In the genomic region with DNA sequence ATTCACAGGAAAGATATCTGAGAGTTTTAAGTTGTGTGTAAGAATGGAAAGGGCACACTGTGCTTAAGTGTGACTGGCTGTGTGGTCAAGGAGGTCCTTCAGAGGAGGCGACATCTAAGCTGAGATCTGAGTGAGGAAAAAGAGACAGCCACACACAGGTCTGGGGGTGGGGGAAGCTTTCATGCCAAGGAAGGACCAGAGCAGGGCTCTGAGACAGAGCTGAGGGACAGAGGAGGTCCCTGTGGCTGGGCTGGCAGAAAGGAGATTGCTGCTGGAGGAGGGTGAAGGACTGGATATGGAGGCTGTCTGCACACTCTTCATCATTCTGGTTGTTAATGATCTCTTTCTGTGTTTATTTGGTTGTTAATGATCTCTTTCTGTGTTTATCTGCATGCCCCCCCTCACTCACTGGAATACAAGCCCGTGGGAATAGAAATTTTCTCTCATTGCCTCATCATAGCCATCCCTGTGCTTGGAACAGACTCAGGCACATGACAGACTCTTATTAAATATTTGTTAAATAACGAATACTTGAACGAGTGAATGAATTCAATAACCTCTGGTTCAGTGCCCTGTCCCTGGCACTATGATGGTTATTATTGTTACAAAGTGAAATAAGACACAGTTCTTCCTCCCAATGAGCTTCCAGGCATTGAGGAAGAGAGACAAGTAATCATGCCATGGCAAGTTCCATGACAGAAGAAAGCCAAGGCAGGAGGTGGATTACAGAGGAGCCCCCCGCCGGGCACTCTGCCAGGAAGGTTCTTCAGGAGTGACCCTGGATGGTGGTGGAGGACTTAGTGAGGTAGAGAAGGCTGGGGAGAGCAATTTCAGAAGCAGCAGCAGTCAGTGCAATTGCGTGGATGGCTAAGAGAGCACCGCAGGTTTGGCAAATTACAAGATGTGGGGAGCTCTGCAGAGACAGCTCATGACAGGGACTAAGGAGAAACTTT, we compare ENCODE assay signal across 31 cellular contexts.
"Had no signal": no experiment of that assay in that cellular context is flagged by ENCODE, and none has a peak within 500 bp of the region (broad histone marks: within the 10 kb centered on the region; RNA-seq: fewer than 3 reads in every experiment).

No MANE protein-coding gene starts in this region.

- H3K9me3 Mint-ChIP-seq: activated CD4-positive, alpha-beta memory T cell treated with anti-CD3 and anti-CD28 coated beads for 36 hours; activated T-cell treated with anti-CD3 and anti-CD28 coated beads, Interleukin-2, amount 50 U/mL, for 24 hours; stimulated activated effector memory CD8-positive, alpha-beta T cell treated with anti-CD3 and anti-CD28 coated beads, Interleukin-12 subunit alpha, Interleukin-12 subunit beta, amount 100 ng/mL, for 72 hours had no signal

- H3K9me3 ChIP-seq: adrenal gland, body of pancreas, colonic mucosa, lower lobe of right lung, neutrophil, pancreas, prostate gland, sigmoid colon, thyroid gland, upper lobe of right lung had no signal

- H3K4me1 ChIP-seq: adrenal gland, body of pancreas, colonic mucosa, lower lobe of right lung, pancreas, prostate gland, sigmoid colon, stomach, thyroid gland, upper lobe of right lung had no signal

- H3K36me3 ChIP-seq: adrenal gland, colonic mucosa, heart right ventricle, lower lobe of right lung, neutrophil, pancreas, prostate gland, sigmoid colon, stomach, thyroid gland, upper lobe of right lung had no signal

- H3K4me3 Mint-ChIP-seq: activated CD4-positive, alpha-beta memory T cell treated with anti-CD3 and anti-CD28 coated beads for 36 hours; activated T-cell treated with anti-CD3 and anti-CD28 coated beads, Interleukin-2, amount 50 U/mL, for 24 hours; naive thymus-derived CD8-positive, alpha-beta T cell; stimulated activated effector memory CD8-positive, alpha-beta T cell treated with anti-CD3 and anti-CD28 coated beads, Interleukin-12 subunit alpha, Interleukin-12 subunit beta, amount 100 ng/mL, for 72 hours had no signal

- ATAC-seq: body of pancreas; heart right ventricle; left lobe of liver; lower lobe of right lung; naive thymus-derived CD8-positive, alpha-beta T cell; stimulated activated effector memory CD8-positive, alpha-beta T cell treated with anti-CD3 and anti-CD28 coated beads, Interleukin-12 subunit alpha, Interleukin-12 subunit beta, amount 100 ng/mL, for 72 hours; upper lobe of right lung had no signal

- H3K27ac Mint-ChIP-seq: activated CD4-positive, alpha-beta memory T cell treated with anti-CD3 and anti-CD28 coated beads for 36 hours; activated T-cell treated with anti-CD3 and anti-CD28 coated beads, Interleukin-2, amount 50 U/mL, for 24 hours; stimulated activated effector memory CD8-positive, alpha-beta T cell treated with anti-CD3 and anti-CD28 coated beads, Interleukin-12 subunit alpha, Interleukin-12 subunit beta, amount 100 ng/mL, for 72 hours had no signal

- DNase-seq: activated CD4-positive, alpha-beta memory T cell treated with anti-CD3 and anti-CD28 coated beads for 36 hours; activated CD4-positive, alpha-beta T cell treated with anti-CD3 and anti-CD28 coated beads for 4 hours; activated CD8-positive, alpha-beta memory T cell treated with anti-CD3 and anti-CD28 coated beads, Interleukin-2, amount 50 U/mL, for 4 hours; activated gamma-delta T cell; activated naive CD4-positive, alpha-beta T cell treated with anti-CD3 and anti-CD28 coated beads, Interleukin-2, amount 50 U/mL, for 16 hours; activated T-cell treated with anti-CD3 and anti-CD28 coated beads, Interleukin-2, amount 50 U/mL, for 24 hours; aorta; body of pancreas; cerebellar nuclear complex; colonic mucosa; foreskin melanocyte; heart right ventricle; kidney glomerular epithelial cell; lower lobe of right lung; mesenchymal stem cell; naive thymus-derived CD8-positive, alpha-beta T cell; pancreas; retina; sigmoid colon; small intestine; stimulated activated CD4-positive, alpha-beta T cell treated with anti-CD3 and anti-CD28 coated beads, Interleukin-4, amount 100 ng/mL, for 24 hours; stomach; T-helper 9 cell; thyroid gland; upper lobe of right lung had no signal

- H3K27me3 ChIP-seq: body of pancreas, colonic mucosa, neutrophil, pancreas, sigmoid colon, thyroid gland, upper lobe of right lung had no signal

- H3K36me3 Mint-ChIP-seq: activated CD4-positive, alpha-beta memory T cell treated with anti-CD3 and anti-CD28 coated beads for 36 hours; naive thymus-derived CD8-positive, alpha-beta T cell; stimulated activated effector memory CD8-positive, alpha-beta T cell treated with anti-CD3 and anti-CD28 coated beads, Interleukin-12 subunit alpha, Interleukin-12 subunit beta, amount 100 ng/mL, for 72 hours had no signal

- H3K4me1 Mint-ChIP-seq: naive thymus-derived CD8-positive, alpha-beta T cell; stimulated activated effector memory CD8-positive, alpha-beta T cell treated with anti-CD3 and anti-CD28 coated beads, Interleukin-12 subunit alpha, Interleukin-12 subunit beta, amount 100 ng/mL, for 72 hours had no signal

- H3K4me3 ChIP-seq: adrenal gland, body of pancreas, colonic mucosa, heart right ventricle, lower lobe of right lung, pancreas, prostate gland, sigmoid colon, stomach, thyroid gland, upper lobe of right lung had no signal

- H3K27ac ChIP-seq: adrenal gland, body of pancreas, colonic mucosa, heart right ventricle, lower lobe of right lung, neutrophil, pancreas, prostate gland, sigmoid colon, stomach, thyroid gland, upper lobe of right lung, VCaP had no signal
